15 cellular contexts compared by ENCODE assay signal in the genomic region with DNA sequence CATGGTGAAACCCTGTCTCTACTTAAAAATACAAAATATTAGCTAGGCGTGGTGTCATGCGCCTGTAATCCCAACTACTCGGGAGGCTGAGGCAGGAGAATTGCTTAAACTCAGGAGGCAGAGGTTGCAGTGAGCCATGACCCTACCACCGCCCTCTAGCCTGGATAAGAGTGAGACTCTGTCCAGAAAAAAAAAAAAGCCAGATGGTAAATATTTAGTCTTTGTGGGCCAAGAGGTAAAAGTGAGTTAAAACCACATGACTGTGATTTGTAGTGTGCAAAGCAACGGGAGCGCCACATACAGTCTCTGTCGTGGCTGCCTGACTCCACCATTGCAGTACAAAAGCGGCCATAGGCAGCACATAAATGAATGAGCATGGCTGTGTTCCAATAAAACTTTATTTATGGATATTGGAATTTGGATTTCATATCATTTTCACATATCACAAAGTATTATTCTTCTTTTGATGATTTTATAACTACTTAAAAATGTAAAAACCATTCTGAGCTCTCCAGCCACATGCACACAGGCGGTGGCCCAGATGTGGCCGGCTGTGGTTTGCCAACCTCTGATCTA.
"Had no signal": no experiment of that assay in that cellular context is flagged by ENCODE, and none has a peak within 500 bp of the region (broad histone marks: within the 10 kb centered on the region; RNA-seq: fewer than 3 reads in every experiment).

No MANE protein-coding gene starts in this region.

- H3K4me3 ChIP-seq: heart left ventricle, left lung, lung, sigmoid colon, skin epidermis had no signal

- H3K36me3 ChIP-seq: heart left ventricle, left lung, sigmoid colon had no signal

- ATAC-seq: esophagus mucosa, heart left ventricle, left lung had no signal

- H3K4me1 ChIP-seq: left lung, sigmoid colon had no signal

- H3K27me3 ChIP-seq: heart left ventricle, sigmoid colon had no signal

- H3K27ac ChIP-seq: heart left ventricle, left lung, sigmoid colon, skin epidermis had no signal

- DNase-seq: effector memory CD4-positive, alpha-beta T cell; hypothalamus; kidney glomerular epithelial cell; mesendoderm; naive B cell; sigmoid colon; stimulated activated CD4-positive, alpha-beta T cell treated with anti-CD3 and anti-CD28 coated beads, Interleukin-2, amount 100 ng/mL, for 24 hours; stimulated activated CD4-positive, alpha-beta T cell treated with anti-CD3 and anti-CD28 coated beads, Interleukin-4, amount 100 ng/mL, for 4 hours; stimulated activated naive CD4-positive, alpha-beta T cell; trophoblast cell had no signal
